Comparison of ENCODE assay signal across 28 cellular contexts in the genomic region with DNA sequence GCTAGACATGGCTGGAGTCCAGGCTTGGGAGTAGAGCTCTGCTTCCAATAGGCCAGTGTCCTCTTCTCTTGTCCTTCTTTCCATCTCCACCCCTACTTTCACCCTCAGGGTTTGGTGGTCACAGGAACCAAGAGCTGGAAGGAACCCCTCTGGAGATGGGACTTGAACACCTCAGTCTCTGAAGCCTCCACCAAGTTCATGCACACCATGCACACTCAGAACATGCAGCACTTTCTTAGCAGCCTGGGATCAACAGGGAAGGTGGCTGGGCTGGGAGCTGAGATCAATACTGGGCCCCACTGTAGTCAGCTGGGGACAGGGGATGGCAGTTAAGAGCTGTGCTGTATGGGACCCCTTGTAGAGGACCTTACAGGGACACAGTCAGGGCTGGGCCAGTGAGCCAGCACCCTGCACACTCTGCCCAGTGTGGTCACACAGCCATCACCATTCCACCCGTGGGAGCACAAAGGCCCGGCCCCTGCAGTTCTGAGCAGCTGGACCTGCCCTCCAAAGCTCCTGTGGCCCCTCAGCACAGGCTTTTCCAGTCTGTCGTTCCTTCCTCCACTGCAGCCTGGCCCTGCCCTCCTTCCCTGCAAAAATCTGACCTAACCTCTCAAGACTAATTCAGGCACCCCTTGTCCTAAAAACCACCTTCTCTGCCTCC. TPM values are rescaled to one million over a fixed set of nuclear protein-coding genes. Genes with fewer than 3 reads are reported as not detected.
"Had no signal": no experiment of that assay in that cellular context is flagged by ENCODE, and none has a peak within 500 bp of the region (broad histone marks: within the 10 kb centered on the region; RNA-seq: fewer than 3 reads in every experiment).

No MANE protein-coding gene starts in this region.

- H3K4me3 Mint-ChIP-seq: activated CD4-positive, alpha-beta T cell treated with anti-CD3 and anti-CD28 coated beads, Interleukin-2, amount 10 ng/mL, durations not matched to agents 24 days and 14 days; activated CD8-positive, alpha-beta memory T cell treated with anti-CD3 and anti-CD28 coated beads, Interleukin-2, amount 10 ng/mL, durations not matched to agents 7 days and 5 days; activated CD8-positive, alpha-beta T cell treated with anti-CD3 and anti-CD28 coated beads for 36 hours; activated naive CD4-positive, alpha-beta T cell treated with anti-CD3 and anti-CD28 coated beads, Interleukin-2, amount 50 U/mL, for 24 hours; brain; naive thymus-derived CD4-positive, alpha-beta T cell; neural crest cell; stimulated activated memory B cell treated with anti-CD40 and anti-IgM and Interleukin-4, amounts not matched to agents 10 μg/mL and 1 μg/mL and 100 μg/mL, for 72 hours; T-helper 2 cell treated with Interferon-gamma antibody and Interleukin-4, amounts not matched to agents 5 μg/mL and 100 μg/mL, for 36 hours; type B pancreatic cell had no signal

- ATAC-seq: activated CD4-positive, CD25-positive, alpha-beta regulatory T cell treated with anti-CD3 and anti-CD28 coated beads, Interleukin-2, amount 50 U/mL, for 24 hours; activated CD8-positive, alpha-beta memory T cell treated with anti-CD3 and anti-CD28 coated beads, Interleukin-2, amount 10 ng/mL, durations not matched to agents 7 days and 5 days; activated CD8-positive, alpha-beta T cell treated with anti-CD3 and anti-CD28 coated beads for 36 hours; gastrocnemius medialis; left colon; naive thymus-derived CD4-positive, alpha-beta T cell; stimulated activated memory B cell treated with anti-CD40 and anti-IgM and Interleukin-4, amounts not matched to agents 10 μg/mL and 1 μg/mL and 100 μg/mL, for 72 hours had no signal

- H3K4me3 ChIP-seq: esophagus squamous epithelium, gastrocnemius medialis, sigmoid colon, smooth muscle cell, thoracic aorta had no signal

- H3K9me3 ChIP-seq: esophagus squamous epithelium, gastrocnemius medialis, sigmoid colon, thoracic aorta had no signal

- H3K27me3 ChIP-seq: gastrocnemius medialis, sigmoid colon had no signal

- DNase-seq: activated CD4-positive, alpha-beta T cell treated with anti-CD3 and anti-CD28 coated beads, Interleukin-2, amount 10 ng/mL, durations not matched to agents 24 days and 14 days; activated CD8-positive, alpha-beta memory T cell treated with anti-CD3 and anti-CD28 coated beads, Interleukin-2, amount 10 ng/mL, durations not matched to agents 7 days and 5 days; activated CD8-positive, alpha-beta T cell treated with anti-CD3 and anti-CD28 coated beads for 36 hours; activated gamma-delta T cell treated with Interleukin-2 at 50 U/mL for 16 hours; activated T-cell treated with anti-CD3 and anti-CD28 coated beads for 4 hours; caudate nucleus; esophagus squamous epithelium; gastrocnemius medialis; left colon; mesendoderm; naive thymus-derived CD4-positive, alpha-beta T cell; occipital lobe; retina; sigmoid colon; stimulated activated CD4-positive, alpha-beta T cell treated with anti-CD3 and anti-CD28 coated beads, Interleukin-15, amount 100 ng/mL, for 24 hours had no signal

- H3K27me3 Mint-ChIP-seq: activated CD4-positive, alpha-beta T cell treated with anti-CD3 and anti-CD28 coated beads, Interleukin-2, amount 10 ng/mL, durations not matched to agents 24 days and 14 days; activated CD8-positive, alpha-beta memory T cell treated with anti-CD3 and anti-CD28 coated beads, Interleukin-2, amount 10 ng/mL, durations not matched to agents 7 days and 5 days; activated CD8-positive, alpha-beta T cell treated with anti-CD3 and anti-CD28 coated beads for 36 hours; activated naive CD4-positive, alpha-beta T cell treated with anti-CD3 and anti-CD28 coated beads, Interleukin-2, amount 50 U/mL, for 24 hours; naive thymus-derived CD4-positive, alpha-beta T cell; progenitor cell of endocrine pancreas; type B pancreatic cell had no signal

- H3K27ac Mint-ChIP-seq: activated CD4-positive, alpha-beta T cell treated with anti-CD3 and anti-CD28 coated beads, Interleukin-2, amount 10 ng/mL, durations not matched to agents 24 days and 14 days; activated CD8-positive, alpha-beta memory T cell treated with anti-CD3 and anti-CD28 coated beads, Interleukin-2, amount 10 ng/mL, durations not matched to agents 7 days and 5 days; activated CD8-positive, alpha-beta T cell treated with anti-CD3 and anti-CD28 coated beads for 36 hours; activated naive CD4-positive, alpha-beta T cell treated with anti-CD3 and anti-CD28 coated beads, Interleukin-2, amount 50 U/mL, for 24 hours; brain; naive thymus-derived CD4-positive, alpha-beta T cell; progenitor cell of endocrine pancreas; stimulated activated memory B cell treated with anti-CD40 and anti-IgM and Interleukin-4, amounts not matched to agents 10 μg/mL and 1 μg/mL and 100 μg/mL, for 72 hours; T-helper 2 cell treated with Interferon-gamma antibody and Interleukin-4, amounts not matched to agents 5 μg/mL and 100 μg/mL, for 36 hours; type B pancreatic cell had no signal

- H3K4me1 Mint-ChIP-seq: activated CD8-positive, alpha-beta memory T cell treated with anti-CD3 and anti-CD28 coated beads, Interleukin-2, amount 10 ng/mL, durations not matched to agents 7 days and 5 days; brain; neural crest cell; stimulated activated memory B cell treated with anti-CD40 and anti-IgM and Interleukin-4, amounts not matched to agents 10 μg/mL and 1 μg/mL and 100 μg/mL, for 72 hours had no signal

- H3K36me3 Mint-ChIP-seq: activated CD8-positive, alpha-beta memory T cell treated with anti-CD3 and anti-CD28 coated beads, Interleukin-2, amount 10 ng/mL, durations not matched to agents 7 days and 5 days; activated naive CD4-positive, alpha-beta T cell treated with anti-CD3 and anti-CD28 coated beads, Interleukin-2, amount 50 U/mL, for 24 hours; brain; naive thymus-derived CD4-positive, alpha-beta T cell; stimulated activated memory B cell treated with anti-CD40 and anti-IgM and Interleukin-4, amounts not matched to agents 10 μg/mL and 1 μg/mL and 100 μg/mL, for 72 hours; type B pancreatic cell had no signal

- H3K36me3 ChIP-seq: esophagus squamous epithelium, gastrocnemius medialis, sigmoid colon, thoracic aorta had no signal

- H3K4me1 ChIP-seq: gastrocnemius medialis had no signal

- H3K27ac ChIP-seq: esophagus squamous epithelium, gastrocnemius medialis, sigmoid colon, thoracic aorta had no signal

- H3K9me3 Mint-ChIP-seq: activated CD4-positive, alpha-beta T cell treated with anti-CD3 and anti-CD28 coated beads, Interleukin-2, amount 10 ng/mL, durations not matched to agents 24 days and 14 days; activated CD8-positive, alpha-beta T cell treated with anti-CD3 and anti-CD28 coated beads for 36 hours; activated naive CD4-positive, alpha-beta T cell treated with anti-CD3 and anti-CD28 coated beads, Interleukin-2, amount 50 U/mL, for 24 hours; naive thymus-derived CD4-positive, alpha-beta T cell; neural crest cell; stimulated activated memory B cell treated with anti-CD40 and anti-IgM and Interleukin-4, amounts not matched to agents 10 μg/mL and 1 μg/mL and 100 μg/mL, for 72 hours; T-helper 2 cell treated with Interferon-gamma antibody and Interleukin-4, amounts not matched to agents 5 μg/mL and 100 μg/mL, for 36 hours; type B pancreatic cell had no signal

RNA-seq across cellular contexts. Expression of gene GAB4, which starts 47.7 kb away (rescaled TPM):
- total RNA-seq: activated CD4-positive, alpha-beta T cell treated with anti-CD3 and anti-CD28 coated beads, Interleukin-2, amount 10 ng/mL, durations not matched to agents 24 days and 14 days; activated CD8-positive, alpha-beta memory T cell treated with anti-CD3 and anti-CD28 coated beads, Interleukin-2, amount 10 ng/mL, durations not matched to agents 7 days and 5 days; activated CD8-positive, alpha-beta T cell treated with anti-CD3 and anti-CD28 coated beads for 36 hours; aorta; dermis microvascular lymphatic vessel endothelial cell; esophagus squamous epithelium; gastrocnemius medialis; left colon; neural crest cell; occipital lobe; progenitor cell of endocrine pancreas; smooth muscle cell; thoracic aorta had no signal
- polyA plus RNA-seq: aorta; keratinocyte; naive thymus-derived CD4-positive, alpha-beta T cell; smooth muscle cell had no signal
